In the genomic region with DNA sequence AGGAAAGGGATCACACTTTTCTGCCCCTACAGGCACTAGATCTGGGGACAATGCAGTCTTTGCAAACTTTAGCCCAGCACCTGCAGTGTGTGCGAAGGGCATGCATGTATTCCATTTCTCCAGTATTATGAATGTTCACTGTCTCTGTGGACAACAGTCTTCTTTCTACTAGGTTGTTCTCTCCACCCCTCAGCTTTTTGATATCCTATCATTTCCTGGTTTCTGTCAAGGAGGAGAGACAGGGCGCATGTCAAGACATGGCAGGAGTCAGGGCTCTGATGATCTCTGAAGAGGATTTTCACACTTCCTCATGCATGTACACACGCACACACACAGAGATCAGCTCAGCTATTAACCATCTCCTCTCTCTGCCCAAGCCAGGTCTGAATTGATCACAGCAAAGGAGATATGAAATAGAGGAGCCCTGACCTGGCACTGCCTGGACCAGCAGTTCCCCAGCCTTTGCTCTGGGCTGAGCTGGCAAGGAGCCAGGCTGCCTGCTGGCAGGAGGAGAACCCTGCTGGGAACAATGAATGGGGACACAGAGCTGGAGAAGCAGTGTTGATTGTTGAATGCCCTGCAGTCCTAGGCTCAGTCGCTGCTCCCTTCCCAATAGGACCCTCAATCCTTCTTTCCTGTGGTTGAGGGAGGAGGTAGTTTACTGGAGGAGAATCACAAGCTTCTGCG, we compare ENCODE assay signal across 10 cellular contexts. TPM values are rescaled to one million over a fixed set of nuclear protein-coding genes. Genes with fewer than 3 reads are reported as not detected.
DNase-seq lines count a peak whose midpoint lies in the region; ATAC-seq, FAIRE-seq and TF ChIP-seq lines count a peak whose summit lies in the region.
"Had no signal": no experiment of that assay in that cellular context is flagged by ENCODE, and none has a peak within 500 bp of the region (broad histone marks: within the 10 kb centered on the region; RNA-seq: fewer than 3 reads in every experiment).

No MANE protein-coding gene starts in this region.

- H3K27me3 ChIP-seq in right lobe of liver: no peaks in the 10 kb centered on the region

- ATAC-seq in right lobe of liver: peak; percentile 77 to 90 (median 84)

- TF ChIP-seq POLR2A in right lobe of liver (IDR thresholded peaks at IDR 0.05): no peak

- no peak overlapping the region for H3K27ac ChIP-seq in right lobe of liver

- no peaks in the 10 kb centered on the region for H3K9me3 ChIP-seq in right lobe of liver

- no peak overlapping the region for H3K4me3 ChIP-seq in right lobe of liver

- H3K4me1 Mint-ChIP-seq in mesothelial cell of epicardium: peaks cover 7% of the 10 kb centered on the region

- no peaks in the 10 kb centered on the region for H3K36me3 ChIP-seq in right lobe of liver

- no peaks in the 10 kb centered on the region for H3K9me3 Mint-ChIP-seq in mesothelial cell of epicardium

- H3K4me3 Mint-ChIP-seq in mesothelial cell of epicardium: no peak overlapping the region

- no peak overlapping the region for H3K27ac Mint-ChIP-seq in mesothelial cell of epicardium

- no peaks in the 10 kb centered on the region for H3K4me1 ChIP-seq in right lobe of liver

- H3K36me3 Mint-ChIP-seq in mesothelial cell of epicardium: no peaks in the 10 kb centered on the region

- DNase-seq in D341Med (ENCODE audit: low spot score): peak; percentile 68
- DNase-seq in NCI-H146 treated with DMSO at 0.1 percent for 48 hours (lab: John Stamatoyannopoulos, UW; ENCODE audit: unreplicated experiment): peak; percentile 89
- peak; percentile 73 for DNase-seq in astrocyte of the hippocampus (ENCODE audit: low read depth, low spot score)
- peak; percentile 83 to 85 (median 83) for DNase-seq in right lobe of liver
- no peak for DNase-seq in GM19239 (ENCODE audit: insufficient read length, low spot score)
- no peak for DNase-seq in cortex of kidney (lab: John Stamatoyannopoulos, UW)
- DNase-seq in effector CD8-positive, alpha-beta T cell (lab: John Stamatoyannopoulos, UW): no peak
- no peak for DNase-seq in mesothelial cell of epicardium (ENCODE audit: low spot score in 2 of 2, unreplicated experiment in 2 of 2)

- no peak for TF ChIP-seq CTCF in right lobe of liver (IDR thresholded peaks at IDR 0.05)
- no peak for TF ChIP-seq CTCF in mesothelial cell of epicardium (IDR thresholded peaks at IDR 0.05; ENCODE audit: unreplicated experiment)

- no peak for FAIRE-seq in GM19239 (lab: Jason Lieb, UNC)
- FAIRE-seq: endometrium had no signal

- WGBS in right lobe of liver (ENCODE audit: insufficient coverage, low coverage, low lambda C conversion rate, missing lambda C conversion rate): 20% methylated on average over 3 of the region's 5 CpGs

- H3K27me3 Mint-ChIP-seq in mesothelial cell of epicardium (ENCODE audit: low read depth): peaks cover 2% of the 10 kb centered on the region

- intact Hi-C loops in right lobe of liver (cut with DNase I): loop anchor here in 1 of 2 donors (5.0 kb wide), 1 partner anchor 76 kb away; no protein-coding TSS in a partner anchor

RNA-seq across cellular contexts. Expression of a gene that starts 2.6 kb away (rescaled TPM):
- total RNA-seq in right lobe of liver: under 1 TPM in 2 of 6 experiments, not detected in 4; 0.07 to 0.22 TPM
- 0.22 to 0.77 TPM (median 0.25 TPM) in 3 replicates for total RNA-seq in mesothelial cell of epicardium
- total RNA-seq: T-helper 2 cell treated with Interferon-gamma antibody and Interleukin-4, amounts not matched to agents 100 ng/mL and 5 ng/mL, for 36 hours had no signal

RNA-seq across cellular contexts. Expression of a gene that starts 10.5 kb away (rescaled TPM):
- 1 to 10 TPM; 2.2 to 6.0 (median 4.3) TPM for total RNA-seq in right lobe of liver
- 31.6 to 33.6 TPM (median 32.9 TPM) in 3 replicates for total RNA-seq in mesothelial cell of epicardium

RNA-seq across cellular contexts. Expression of a gene that starts 44.2 kb away (rescaled TPM):
- 10 to 100 TPM; 18.1 to 25.8 (median 20.1) TPM for total RNA-seq in right lobe of liver
- total RNA-seq in mesothelial cell of epicardium: 39.9 to 42.9 TPM (median 41.9 TPM) in 3 replicates

Comparison
In these comparisons a context has a peak if more than half of its experiments do, and no peak if none do; other contexts are left out.
1. DNase-seq: peak in D341Med (single experiment), NCI-H146 treated with DMSO at 0.1 percent for 48 hours (single experiment), astrocyte of the hippocampus (single experiment) and right lobe of liver (3 of 3); none in GM19239 (single experiment), cortex of kidney (single experiment), effector CD8-positive, alpha-beta T cell (single experiment) and mesothelial cell of epicardium (0 of 2).